9 cellular contexts compared by ENCODE assay signal in genomic region chr11:61281581-61282250, GRCh38. TPM values are rescaled to one million over a fixed set of nuclear protein-coding genes. Genes with fewer than 3 reads are reported as not detected.
DNase-seq lines count a peak whose midpoint lies in the region; ATAC-seq and TF ChIP-seq lines count a peak whose summit lies in the region.
"Had no signal": no experiment of that assay in that cellular context is flagged by ENCODE, and none has a peak within 500 bp of the region (broad histone marks: within the 10 kb centered on the region; RNA-seq: fewer than 3 reads in every experiment).

No MANE protein-coding gene starts in this region.

- no peak overlapping the region for H3K27ac Mint-ChIP-seq in CD14-positive monocyte

- H3K79me2 ChIP-seq in DND-41 (ENCODE audit: insufficient read depth, low read length), result no peaks in the 10 kb centered on the region
- H3K79me2 ChIP-seq: parathyroid adenoma had no signal

- in situ Hi-C loops in T47D (cut with HindIII; ENCODE audit: low pct_unique_long_range_greater_than_20kb, low sequenced_read_pairs), result no loop called here

- H4K20me1 ChIP-seq in DND-41 (ENCODE audit: insufficient read depth, low read length), result no peaks in the 10 kb centered on the region

- peaks cover 2% of the 10 kb centered on the region for H3K4me1 Mint-ChIP-seq in CD14-positive monocyte

- TF ChIP-seq CTCF in DND-41 (IDR thresholded peaks at IDR 0.05; ENCODE audit: borderline replicate concordance, extremely low read depth, low read length, poor library complexity, severe bottlenecking), result no peak
- no peak for TF ChIP-seq CTCF in esophagus muscularis mucosa (IDR thresholded peaks at IDR 0.05)
- no peak for TF ChIP-seq CTCF in CD14-positive monocyte (IDR thresholded peaks at IDR 0.05)

- WGBS in esophagus muscularis mucosa, result 57% methylated on average over 28 of the region's 35 CpGs

- no peak overlapping the region for H3K4me2 ChIP-seq in DND-41 (ENCODE audit: insufficient read depth, low read length)

- no peaks in the 10 kb centered on the region for H3K36me3 Mint-ChIP-seq in CD14-positive monocyte

- peaks cover 3% of the 10 kb centered on the region for H3K27me3 ChIP-seq in DND-41 (ENCODE audit: insufficient read depth, low read length, poor library complexity)
- peaks cover 0 to 8% (median 0%) of the 10 kb centered on the region in 4 donors for H3K27me3 ChIP-seq in esophagus muscularis mucosa

- no peak for TF ChIP-seq EP300 in esophagus muscularis mucosa (IDR thresholded peaks at IDR 0.05)

- H3K27me3 Mint-ChIP-seq in CD14-positive monocyte (ENCODE audit: low read depth in 3 of 3), result peaks cover 2 to 6% (median 5%) of the 10 kb centered on the region in 3 donors

- H3K36me3 ChIP-seq in DND-41 (ENCODE audit: insufficient read depth, low read length), result no peaks in the 10 kb centered on the region
- no peaks in the 10 kb centered on the region for H3K36me3 ChIP-seq in esophagus muscularis mucosa

- H3K9ac ChIP-seq in DND-41 (ENCODE audit: low read depth, low read length), result no peak overlapping the region
- H3K9ac ChIP-seq: parathyroid adenoma had no signal

- H3K9me3 ChIP-seq in DND-41 (ENCODE audit: insufficient read depth, low read length, severe bottlenecking) (no peaks in the 10 kb centered on the region), esophagus muscularis mucosa (no peaks in the 10 kb centered on the region)

- no peak overlapping the region for H3K4me3 Mint-ChIP-seq in CD14-positive monocyte

- peak; percentile 30 for DNase-seq in DND-41
- DNase-seq in NCI-H526 (lab: John Stamatoyannopoulos, UW), result peak; percentile 20 to 77
- peak; percentile 66 to 79 for DNase-seq in T47D (ENCODE audit: low read depth in 1 of 2, low spot score in 1 of 2)
- peak; percentile 54 for DNase-seq in mucosa of gallbladder (ENCODE audit: low spot score)
- DNase-seq in esophagus muscularis mucosa (ENCODE audit: extremely low spot score), result no peak
- no peak for DNase-seq in GDM1 (lab: John Stamatoyannopoulos, UW)
- no peak for DNase-seq in CD14-positive monocyte (ENCODE audit: low spot score)

- peaks cover 0 to 6% (median 1%) of the 10 kb centered on the region in 7 donors for H3K9me3 Mint-ChIP-seq in CD14-positive monocyte

- ATAC-seq in DND-41 (ENCODE audit: insufficient read depth, low read depth) (peak; percentile 73), GM18861 (IDR thresholded peaks at IDR 0.05; ENCODE audit: unreplicated experiment) (no peak)

- no peak for TF ChIP-seq POLR2A in esophagus muscularis mucosa (IDR thresholded peaks at IDR 0.05; ENCODE audit: low read depth)

- H3K4me1 ChIP-seq in DND-41 (ENCODE audit: insufficient read depth, low read length) (no peaks in the 10 kb centered on the region), esophagus muscularis mucosa (peaks cover 0 to 12% (median 10%) of the 10 kb centered on the region in 4 donors)
- H3K4me1 ChIP-seq: parathyroid adenoma had no signal

- intact Hi-C loops in esophagus muscularis mucosa (cut with DNase I) (no loop called here), CD14-positive monocyte (cut with micrococcal nuclease) (no loop called here)

- no peak overlapping the region for H2AFZ ChIP-seq in DND-41 (ENCODE audit: low read depth, low read length)
- H2AFZ ChIP-seq: parathyroid adenoma had no signal

- H3K4me3 ChIP-seq in DND-41 (ENCODE audit: low read depth in 1 of 2, low read length in 2 of 2), result no peak overlapping the region
- H3K4me3 ChIP-seq in esophagus muscularis mucosa, result peak overlapping the region in 1 of 4 donors; percentile 27

- H3K27ac ChIP-seq in DND-41 (ENCODE audit: low read length), result no peak overlapping the region
- no peak overlapping the region for H3K27ac ChIP-seq in esophagus muscularis mucosa (replicated peaks in 1 of 4)
- H3K27ac ChIP-seq: parathyroid adenoma had no signal

RNA-seq across cellular contexts. Expression of gene VWCE, which starts 13.4 kb away (rescaled TPM):
- total RNA-seq in mucosa of gallbladder (0.81 TPM), esophagus muscularis mucosa (1 to 10 TPM in 1 of 4 donors, under 1 TPM in 3; 0.32 to 1.4 (median 0.58) TPM)
- polyA plus RNA-seq in CD14-positive monocyte, result under 1 TPM in 1 of 2 donors, not detected in 1; 0.05 TPM

RNA-seq across cellular contexts. Expression of gene PGA5, which starts 40.7 kb away (rescaled TPM):
- total RNA-seq in mucosa of gallbladder, result not detected
- under 1 TPM in 1 of 4 donors, not detected in 3; 0.86 TPM for total RNA-seq in esophagus muscularis mucosa
- polyA plus RNA-seq in CD14-positive monocyte, result 1 to 10 TPM; 1.0 to 3.6 TPM

RNA-seq across cellular contexts. Expression of gene DDB1, which starts 51.2 kb away (rescaled TPM):
- total RNA-seq in mucosa of gallbladder (160 TPM), esophagus muscularis mucosa (100 to 1,000 TPM; 102 to 164 (median 118) TPM)
- 10 to 100 TPM; 86.6 to 97.2 TPM for polyA plus RNA-seq in CD14-positive monocyte

RNA-seq across cellular contexts. Expression of gene TKFC, which starts 51.3 kb away (rescaled TPM):
- total RNA-seq in mucosa of gallbladder, result 67.8 TPM
- 10 to 100 TPM; 12.9 to 24.2 (median 14.8) TPM for total RNA-seq in esophagus muscularis mucosa
- 10 to 100 TPM; 29.5 to 29.6 TPM for polyA plus RNA-seq in CD14-positive monocyte

RNA-seq across cellular contexts. Expression of gene PGA4, which starts 59.6 kb away (rescaled TPM):
- total RNA-seq in mucosa of gallbladder (not detected), esophagus muscularis mucosa (1 to 10 TPM in 2 of 4 donors, not detected in 2; 1.1 to 2.2 TPM)
- 10 to 100 TPM in 1 of 2 donors, 1 to 10 TPM in 1; 1.5 to 33.5 TPM for polyA plus RNA-seq in CD14-positive monocyte

Comparison
In these comparisons a context has a peak if more than half of its experiments do, and no peak if none do; other contexts are left out.
1. DNase-seq: peak in DND-41 (single experiment), NCI-H526 (2 of 2), T47D (2 of 2) and mucosa of gallbladder (single experiment); none in esophagus muscularis mucosa (single experiment), GDM1 (single experiment) and CD14-positive monocyte (single experiment).